In the genomic region with DNA sequence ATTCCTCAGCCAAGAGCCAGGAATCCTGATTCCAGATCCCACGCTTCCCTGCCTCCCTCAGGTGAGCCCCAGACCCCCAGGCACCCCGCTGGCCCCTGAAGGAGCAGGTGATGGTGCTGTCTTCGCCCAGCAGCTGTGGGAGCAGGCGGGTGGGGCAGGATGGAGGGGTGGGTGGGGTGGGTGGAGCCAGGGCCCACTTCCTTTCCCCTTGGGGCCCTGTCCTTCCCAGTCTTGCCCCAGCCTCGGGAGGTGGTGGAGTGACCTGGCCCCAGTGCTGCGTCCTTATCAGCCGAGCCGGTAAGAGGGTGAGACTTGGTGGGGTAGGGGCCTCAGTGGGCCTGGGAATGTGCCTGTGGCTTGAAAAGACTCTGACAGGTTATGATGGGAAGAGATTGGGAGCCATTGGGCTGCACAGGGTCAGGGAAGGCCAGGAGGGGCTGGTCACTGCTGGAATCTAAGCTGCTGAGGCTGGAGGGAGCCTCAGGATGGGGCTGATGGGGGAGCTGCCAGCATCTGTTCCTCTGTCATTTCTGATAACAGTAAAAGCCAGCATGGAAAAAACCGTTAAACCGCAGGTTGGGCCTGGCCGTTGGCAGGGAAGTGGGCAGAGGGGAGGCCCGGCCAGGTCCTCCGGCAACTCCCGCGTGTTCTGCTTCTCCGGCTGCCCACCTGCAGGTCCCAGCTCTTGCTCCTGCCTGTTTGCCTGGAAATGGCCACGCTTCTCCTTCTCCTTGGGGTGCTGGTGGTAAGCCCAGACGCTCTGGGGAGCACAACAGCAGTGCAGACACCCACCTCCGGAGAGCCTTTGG, we compare ENCODE assay signal across 8 cellular contexts. TPM values are rescaled to one million over a fixed set of nuclear protein-coding genes. Genes with fewer than 3 reads are reported as not detected.
DNase-seq lines count a peak whose midpoint lies in the region; FAIRE-seq and TF ChIP-seq lines count a peak whose summit lies in the region.

A gene with protein sequence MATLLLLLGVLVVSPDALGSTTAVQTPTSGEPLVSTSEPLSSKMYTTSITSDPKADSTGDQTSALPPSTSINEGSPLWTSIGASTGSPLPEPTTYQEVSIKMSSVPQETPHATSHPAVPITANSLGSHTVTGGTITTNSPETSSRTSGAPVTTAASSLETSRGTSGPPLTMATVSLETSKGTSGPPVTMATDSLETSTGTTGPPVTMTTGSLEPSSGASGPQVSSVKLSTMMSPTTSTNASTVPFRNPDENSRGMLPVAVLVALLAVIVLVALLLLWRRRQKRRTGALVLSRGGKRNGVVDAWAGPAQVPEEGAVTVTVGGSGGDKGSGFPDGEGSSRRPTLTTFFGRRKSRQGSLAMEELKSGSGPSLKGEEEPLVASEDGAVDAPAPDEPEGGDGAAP (plus strand): TSS at position 228 of the 809 bp plus-strand sequence. CDS start 482 bp downstream, at position 710.

- peak; percentile 88 for TF ChIP-seq POLR2A in GM18951 (IDR thresholded peaks at IDR 0.05; ENCODE audit: extremely low read depth, insufficient read depth, insufficient read length)
- TF ChIP-seq POLR2A in spleen (IDR thresholded peaks at IDR 0.05) = no peak

- H3K27me3 Mint-ChIP-seq in activated naive CD8-positive, alpha-beta T cell = no peaks in the 10 kb centered on the region

- no peaks in the 10 kb centered on the region for H4K20me1 ChIP-seq in OCI-LY3 (ENCODE audit: insufficient read depth, low read length)

- H3K9ac ChIP-seq in OCI-LY3 (ENCODE audit: low read length) = no peak within 1 kb of the TSS

- H3K36me3 ChIP-seq in OCI-LY3 (replicated peaks; ENCODE audit: low read depth, low read length) (no peaks in the 10 kb centered on the region), spleen (no peaks in the 10 kb centered on the region)

- H2AFZ ChIP-seq in OCI-LY3 (ENCODE audit: low read depth, low read length) = no peak within 1 kb of the TSS

- in situ Hi-C loops in GM18951 (cut with MboI; ENCODE audit: low sequenced_read_pairs, unreplicated experiment) = no loop called here

- H3K4me1 ChIP-seq in OCI-LY3 (ENCODE audit: low read length) = peaks cover 43% of the 10 kb centered on the region
- H3K4me1 ChIP-seq in spleen = peaks cover 7 to 73% (median 67%) of the 10 kb centered on the region in 6 donors

- 17 to 53% (median 25%) methylated on average over 14 to 19 of the region's 19 CpGs for WGBS in spleen, 5 donors

- H3K27ac ChIP-seq in OCI-LY3 (ENCODE audit: low read length) (peak within 1 kb of the TSS; percentile 15; the same call in 1 of the 2 replicates), spleen (peak within 1 kb of the TSS; percentile 23 to 89 (median 69))

- H3K9me3 ChIP-seq in OCI-LY3 (ENCODE audit: insufficient read depth, low read length) (no peaks in the 10 kb centered on the region), spleen (no peaks in the 10 kb centered on the region)

- H3K79me2 ChIP-seq in OCI-LY3 (ENCODE audit: low read length) = no peaks in the 10 kb centered on the region

- DNase-seq in spleen = peak; percentile 80
- DNase-seq in head of caudate nucleus = no peak
- DNase-seq in urothelium cell line (ENCODE audit: low spot score) = no peak
- DNase-seq in glomerular visceral epithelial cell (ENCODE audit: extremely low spot score) = no peak
- no peak for DNase-seq in NCI-H748 (lab: John Stamatoyannopoulos, UW; ENCODE audit: unreplicated experiment)

- peak within 1 kb of the TSS; percentile 98 for H3K27ac Mint-ChIP-seq in activated naive CD8-positive, alpha-beta T cell

- H3K4me3 ChIP-seq in OCI-LY3 (ENCODE audit: low read length) (no peak within 1 kb of the TSS), spleen (peak within 1 kb of the TSS; percentile 28 to 77 (median 50))

- FAIRE-seq in urothelium cell line (lab: Jason Lieb, UNC) = no peak

- H3K4me1 Mint-ChIP-seq in activated naive CD8-positive, alpha-beta T cell (ENCODE audit: low read depth) = peaks cover 67% of the 10 kb centered on the region

- TF ChIP-seq CTCF in OCI-LY3 (IDR thresholded peaks at IDR 0.05; ENCODE audit: low read depth, low read length) (no peak), spleen (IDR thresholded peaks at IDR 0.05 in 8 of 11, conservative IDR thresholded peaks at IDR 0.05 in 3 of 11) (no peak)

- intact Hi-C loops in spleen (cut with DNase I; ENCODE audit: low total_unique reads) = no loop called here
- intact Hi-C loops in head of caudate nucleus (cut with DNase I) = no loop called here

- H3K27me3 ChIP-seq in OCI-LY3 (ENCODE audit: low read depth, low read length) (no peaks in the 10 kb centered on the region), spleen (replicated peaks in 1 of 7) (no peaks in the 10 kb centered on the region)

- peaks cover 4% of the 10 kb centered on the region for H3K36me3 Mint-ChIP-seq in activated naive CD8-positive, alpha-beta T cell

- peak within 1 kb of the TSS; percentile 47 for H3K4me2 ChIP-seq in OCI-LY3 (ENCODE audit: low read length)

- H3K4me3 Mint-ChIP-seq in activated naive CD8-positive, alpha-beta T cell = peak within 1 kb of the TSS; percentile 93

- H3K9me3 Mint-ChIP-seq in activated naive CD8-positive, alpha-beta T cell (ENCODE audit: low read depth) = no peaks in the 10 kb centered on the region

RNA-seq across cellular contexts. Expression of the gene that starts here (rescaled TPM):
- 10 to 100 TPM; 21.6 to 46.4 (median 28.7) TPM for total RNA-seq in spleen
- polyA plus RNA-seq in spleen = 1 to 10 TPM; 3.9 to 9.1 (median 7.3) TPM
